ENCODE assay signal across 17 cellular contexts in genomic region chr15:34889486-34889885, GRCh38.
A peak's percentile ranks its signal among the peaks of the same experiment; 100 is the strongest.
DNase-seq lines count a peak whose midpoint lies in the region; FAIRE-seq and TF ChIP-seq lines count a peak whose summit lies in the region.
"Had no signal": no experiment of that assay in that cellular context is flagged by ENCODE, and none has a peak within 500 bp of the region (broad histone marks: within the 10 kb centered on the region; RNA-seq: fewer than 3 reads in every experiment).

No MANE protein-coding gene starts in this region.

- no peak overlapping the region for H3K4me3 Mint-ChIP-seq in osteocyte (ENCODE audit: unreplicated experiment)
- no peak overlapping the region for H3K4me3 Mint-ChIP-seq in CD14-positive monocyte

- TF ChIP-seq RAD21 in Ishikawa (IDR thresholded peaks at IDR 0.05; ENCODE audit: low read depth): no peak

- WGBS in esophagus muscularis mucosa: 90% methylated on average over 7 of the region's 7 CpGs

- H3K27me3 ChIP-seq in bronchial epithelial cell (ENCODE audit: control insufficient read depth, insufficient read depth, low read length) (no peaks in the 10 kb centered on the region), esophagus muscularis mucosa (no peaks in the 10 kb centered on the region)

- no peak for TF ChIP-seq EP300 in Ishikawa (IDR thresholded peaks at IDR 0.05; ENCODE audit: borderline replicate concordance)
- TF ChIP-seq EP300 in esophagus muscularis mucosa (IDR thresholded peaks at IDR 0.05): no peak

- intact Hi-C loops in CD14-positive monocyte (cut with micrococcal nuclease): no loop called here
- intact Hi-C loops in esophagus muscularis mucosa (cut with DNase I): no loop called here

- no peaks in the 10 kb centered on the region for H3K4me1 ChIP-seq in esophagus muscularis mucosa

- peak; percentile 66 for DNase-seq in EH (ENCODE audit: low read depth)
- DNase-seq in bronchial epithelial cell (ENCODE audit: low read depth): peak; percentile 3
- DNase-seq in fibroblast of villous mesenchyme (ENCODE audit: low read depth): peak; percentile 35
- DNase-seq in osteocyte (ENCODE audit: extremely low spot score, unreplicated experiment): no peak
- no peak for DNase-seq in CD14-positive monocyte (ENCODE audit: low spot score)
- no peak for DNase-seq in dedifferentiated amniotic fluid mesenchymal stem cell (ENCODE audit: extremely low spot score)
- DNase-seq in esophagus muscularis mucosa (ENCODE audit: extremely low spot score): no peak
- DNase-seq: DMS53, NCI-H1436 treated with DMSO at 0.1 percent for 48 hours, NCI-H446 treated with DMSO at 0.1 percent for 48 hours, NCI-H774, SK-N-SH had no signal

- no peak overlapping the region for H3K27ac ChIP-seq in esophagus muscularis mucosa (replicated peaks in 1 of 4)
- H3K27ac ChIP-seq: HL-60 had no signal

- no peak for FAIRE-seq in bronchial epithelial cell (lab: Jason Lieb, UNC)
- FAIRE-seq: A204.1, G401.6, GM12891 had no signal

- TF ChIP-seq CTCF in bronchial epithelial cell (IDR thresholded peaks at IDR 0.05; ENCODE audit: insufficient read depth, low read length, severe bottlenecking): no peak
- no peak for TF ChIP-seq CTCF in fibroblast of villous mesenchyme (IDR thresholded peaks at IDR 0.05; ENCODE audit: insufficient read depth, low read depth, low read length)
- no peak for TF ChIP-seq CTCF in osteocyte (IDR thresholded peaks at IDR 0.05)
- TF ChIP-seq CTCF in CD14-positive monocyte (IDR thresholded peaks at IDR 0.05): no peak
- TF ChIP-seq CTCF in esophagus muscularis mucosa (IDR thresholded peaks at IDR 0.05): no peak

- no peak overlapping the region for H3K27ac Mint-ChIP-seq in osteocyte (ENCODE audit: unreplicated experiment)
- no peak overlapping the region for H3K27ac Mint-ChIP-seq in CD14-positive monocyte

- H3K9me3 Mint-ChIP-seq in osteocyte (ENCODE audit: unreplicated experiment): peaks cover 17% of the 10 kb centered on the region
- peaks cover 7 to 20% (median 17%) of the 10 kb centered on the region in 7 donors for H3K9me3 Mint-ChIP-seq in CD14-positive monocyte

- H3K9me3 ChIP-seq in esophagus muscularis mucosa: peaks cover 0 to 19% (median 10%) of the 10 kb centered on the region in 4 donors

- H3K4me3 ChIP-seq in bronchial epithelial cell (ENCODE audit: low read depth, low read length): no peak overlapping the region
- no peak overlapping the region for H3K4me3 ChIP-seq in fibroblast of villous mesenchyme (ENCODE audit: low read depth, low read length)
- no peak overlapping the region for H3K4me3 ChIP-seq in esophagus muscularis mucosa

- peaks cover 7% of the 10 kb centered on the region for H3K36me3 ChIP-seq in bronchial epithelial cell (ENCODE audit: control insufficient read depth, insufficient read depth, low read length)
- peaks cover 18 to 86% (median 56%) of the 10 kb centered on the region in 4 donors for H3K36me3 ChIP-seq in esophagus muscularis mucosa

- peaks cover 61% of the 10 kb centered on the region for H3K36me3 Mint-ChIP-seq in osteocyte (ENCODE audit: unreplicated experiment)
- peaks cover 77 to 90% of the 10 kb centered on the region in 2 donors for H3K36me3 Mint-ChIP-seq in CD14-positive monocyte

- H3K4me1 Mint-ChIP-seq in osteocyte (ENCODE audit: unreplicated experiment): peaks cover 22% of the 10 kb centered on the region
- H3K4me1 Mint-ChIP-seq in CD14-positive monocyte: no peaks in the 10 kb centered on the region

- H3K27me3 Mint-ChIP-seq in osteocyte (ENCODE audit: unreplicated experiment) (no peaks in the 10 kb centered on the region), CD14-positive monocyte (ENCODE audit: low read depth in 3 of 3) (no peaks in the 10 kb centered on the region)

- TF ChIP-seq POLR2A in esophagus muscularis mucosa (IDR thresholded peaks at IDR 0.05; ENCODE audit: low read depth): no peak

TF ChIP-seq in Ishikawa, 13 proteins besides CTCF, POLR2A, EP300 and RAD21:
- TF ChIP-seq CEBPB (IDR thresholded peaks at IDR 0.05) (peak; percentile 83), ZBTB7A (IDR thresholded peaks at IDR 0.05; ENCODE audit: low read depth) (no peak)

Comparison
In these comparisons a context has a peak if more than half of its experiments do, and no peak if none do; other contexts are left out.
1. DNase-seq: peak in EH (single experiment), bronchial epithelial cell (single experiment) and fibroblast of villous mesenchyme (single experiment); none in osteocyte (single experiment), CD14-positive monocyte (single experiment), dedifferentiated amniotic fluid mesenchymal stem cell (single experiment) and esophagus muscularis mucosa (single experiment).